ENCODE assay signal across 8 cellular contexts in genomic region chr1:155591770-155592169, GRCh38. TPM values are rescaled to one million over a fixed set of nuclear protein-coding genes. Genes with fewer than 3 reads are reported as not detected.
DNase-seq lines count a peak whose midpoint lies in the region; ATAC-seq, FAIRE-seq and TF ChIP-seq lines count a peak whose summit lies in the region.

No MANE protein-coding gene starts in this region.

- H3K4me3 ChIP-seq in SU-DHL-6 (ENCODE audit: insufficient read depth, low read length, poor library complexity, severe bottlenecking) (no peak overlapping the region), esophagus squamous epithelium (no peak overlapping the region)

- H3K9me2 ChIP-seq in SU-DHL-6 (replicated peaks; ENCODE audit: insufficient read depth, low read length): no peaks in the 10 kb centered on the region

- H3K27me3 ChIP-seq in SU-DHL-6 (ENCODE audit: low read length): no peaks in the 10 kb centered on the region
- no peaks in the 10 kb centered on the region for H3K27me3 ChIP-seq in esophagus squamous epithelium

- no peaks in the 10 kb centered on the region for H3K27me3 Mint-ChIP-seq in naive thymus-derived CD8-positive, alpha-beta T cell

- no peak overlapping the region for H3K4me3 Mint-ChIP-seq in naive thymus-derived CD8-positive, alpha-beta T cell

- peak; percentile 91 for FAIRE-seq in G401.6 (lab: Jason Lieb, UNC)

- H3K27ac Mint-ChIP-seq in naive thymus-derived CD8-positive, alpha-beta T cell: peak overlapping the region in 2 of 10 donors; percentile 31 to 32

- H3K79me2 ChIP-seq in SU-DHL-6 (ENCODE audit: insufficient read depth, low read length): no peaks in the 10 kb centered on the region

- H3K4me2 ChIP-seq in SU-DHL-6 (ENCODE audit: low read depth, low read length, poor library complexity, severe bottlenecking): no peak overlapping the region

- H3K36me3 ChIP-seq in SU-DHL-6 (ENCODE audit: low read length): no peaks in the 10 kb centered on the region
- H3K36me3 ChIP-seq in esophagus squamous epithelium: no peaks in the 10 kb centered on the region

- H4K20me1 ChIP-seq in SU-DHL-6 (ENCODE audit: low read depth, low read length): no peaks in the 10 kb centered on the region

- WGBS in esophagus squamous epithelium, 2 donors: 37 to 38% methylated on average over 6 of the region's 6 CpGs

- POLR2A ChIA-PET in naive thymus-derived CD8-positive, alpha-beta T cell (lab: Charles Lee): no interaction called here

- in situ Hi-C loops in ACHN (cut with HindIII; ENCODE audit: low pct_ligation_motif_present, low pct_unique_long_range_greater_than_20kb, low sequenced_read_pairs): no loop called here

- H3K27ac ChIP-seq in SU-DHL-6 (ENCODE audit: low read depth, low read length) (no peak overlapping the region), esophagus squamous epithelium (no peak overlapping the region)

- peaks cover 0 to 12% (median 0%) of the 10 kb centered on the region in 3 donors for H3K4me1 ChIP-seq in esophagus squamous epithelium

- H3F3A ChIP-seq in SU-DHL-6 (ENCODE audit: insufficient read depth): no peaks in the 10 kb centered on the region

- H3K9me3 ChIP-seq in SU-DHL-6 (ENCODE audit: insufficient read depth, low read length) (no peaks in the 10 kb centered on the region), esophagus squamous epithelium (no peaks in the 10 kb centered on the region)

- peaks cover 0 to 3% (median 0%) of the 10 kb centered on the region in 4 donors for H3K4me1 Mint-ChIP-seq in naive thymus-derived CD8-positive, alpha-beta T cell

- no peak overlapping the region for H2AFZ ChIP-seq in SU-DHL-6 (ENCODE audit: low read depth, low read length, severe bottlenecking)

- peak; percentile 81 for DNase-seq in ACHN
- DNase-seq in NCI-H146 (lab: John Stamatoyannopoulos, UW): peak; percentile 65
- DNase-seq in esophagus squamous epithelium (lab: John Stamatoyannopoulos, UW): no peak
- DNase-seq in naive thymus-derived CD8-positive, alpha-beta T cell: peak in 8 of 10 donors; percentile 8 to 67 (median 50)

- H3K9ac ChIP-seq in SU-DHL-6 (ENCODE audit: low read length): no peak overlapping the region

- TF ChIP-seq CTCF in SU-DHL-6 (IDR thresholded peaks at IDR 0.05; ENCODE audit: insufficient read depth, low read length, poor library complexity, severe bottlenecking): peak; percentile 29
- peak in 5 of 6 experiments; percentile 39 to 61 (median 54) for TF ChIP-seq CTCF in esophagus squamous epithelium (IDR thresholded peaks at IDR 0.05)

- intact Hi-C loops in esophagus squamous epithelium (cut with DNase I): no loop called here

- H3K9me3 Mint-ChIP-seq in naive thymus-derived CD8-positive, alpha-beta T cell: no peaks in the 10 kb centered on the region

- TF ChIP-seq POLR2A in esophagus squamous epithelium (IDR thresholded peaks at IDR 0.05): no peak

- H3K36me3 Mint-ChIP-seq in naive thymus-derived CD8-positive, alpha-beta T cell: peaks cover 0 to 2% (median 0%) of the 10 kb centered on the region in 3 donors

- peak; percentile 74 to 80 for ATAC-seq in naive thymus-derived CD8-positive, alpha-beta T cell
- ATAC-seq in HG03108 (IDR thresholded peaks at IDR 0.05; ENCODE audit: unreplicated experiment) (no peak), HG03460 (IDR thresholded peaks at IDR 0.05; ENCODE audit: unreplicated experiment) (no peak)

RNA-seq across cellular contexts. Expression of gene MSTO1, which starts 18.2 kb away (rescaled TPM):
- 10 to 100 TPM in 3 of 4 donors, 1 to 10 TPM in 1; 2.6 to 17.9 (median 13.6) TPM for total RNA-seq in esophagus squamous epithelium
- total RNA-seq in naive thymus-derived CD8-positive, alpha-beta T cell: 100 to 1,000 TPM; 101 to 108 TPM
- polyA plus RNA-seq in naive thymus-derived CD8-positive, alpha-beta T cell: 10 to 100 TPM; 10.4 to 22.4 (median 13.7) TPM

RNA-seq across cellular contexts. Expression of gene ASH1L, which starts 29.2 kb away (rescaled TPM):
- total RNA-seq in esophagus squamous epithelium: 10 to 100 TPM; 27.6 to 57.4 (median 31.2) TPM
- 100 to 1,000 TPM in 1 of 2 experiments, 10 to 100 TPM in 1; 96.5 to 102 TPM for total RNA-seq in naive thymus-derived CD8-positive, alpha-beta T cell
- 10 to 100 TPM; 12.2 to 22.0 (median 13.9) TPM for polyA plus RNA-seq in naive thymus-derived CD8-positive, alpha-beta T cell

Comparison
In these comparisons a context has a peak if more than half of its experiments do, and no peak if none do; other contexts are left out.
1. ATAC-seq: peak in naive thymus-derived CD8-positive, alpha-beta T cell (2 of 2); none in HG03108 (single experiment) and HG03460 (single experiment).
2. RNA of gene MSTO1, which starts 18.2 kb away (total RNA-seq): 101 to 108 TPM in naive thymus-derived CD8-positive, alpha-beta T cell; 2.6 to 17.9 TPM in esophagus squamous epithelium; every median in the first group is over 4 times any median in the second.